8 cellular contexts compared by ENCODE assay signal in the genomic region with DNA sequence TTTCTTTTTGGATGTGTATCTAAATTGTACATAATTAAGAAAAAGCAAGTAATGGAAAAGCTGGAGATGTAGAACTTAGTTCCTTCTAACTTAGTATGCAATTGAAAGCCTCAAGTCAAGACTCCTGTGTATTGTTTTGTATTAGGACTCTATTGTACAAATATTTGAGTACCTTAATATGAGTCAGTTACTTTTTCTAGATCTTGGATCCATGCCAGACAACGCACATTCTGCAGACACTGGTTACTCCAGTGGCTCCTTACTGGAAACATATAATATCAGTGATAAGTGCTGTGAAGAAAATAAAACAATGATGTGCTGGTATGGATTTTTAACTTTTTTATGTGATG. TPM values are rescaled to one million over a fixed set of nuclear protein-coding genes. Genes with fewer than 3 reads are reported as not detected.
A peak's percentile ranks its signal among the peaks of the same experiment; 100 is the strongest.
DNase-seq lines count a peak whose midpoint lies in the region; ATAC-seq and TF ChIP-seq lines count a peak whose summit lies in the region.

No MANE protein-coding gene starts in this region.

- H3K4me3 Mint-ChIP-seq in T-helper 1 cell treated with Interleukin-12 subunit alpha and Interleukin-12 subunit beta and Interleukin-4 antibody, amounts not matched to agents 30 μg/mL and 1 μg/mL, for 36 hours = peak overlapping the region; percentile 98
- H3K4me3 Mint-ChIP-seq in endothelial cell (ENCODE audit: unreplicated experiment) = peak overlapping the region; percentile 95
- H3K4me3 Mint-ChIP-seq in osteocyte (ENCODE audit: unreplicated experiment) = peak overlapping the region; percentile 90

- no peaks in the 10 kb centered on the region for H3K27me3 Mint-ChIP-seq in T-helper 1 cell treated with Interleukin-12 subunit alpha and Interleukin-12 subunit beta and Interleukin-4 antibody, amounts not matched to agents 30 μg/mL and 1 μg/mL, for 36 hours (ENCODE audit: low read depth)
- H3K27me3 Mint-ChIP-seq in endothelial cell (ENCODE audit: unreplicated experiment) (peaks cover 9% of the 10 kb centered on the region), osteocyte (ENCODE audit: unreplicated experiment) (no peaks in the 10 kb centered on the region)

- peaks cover 28% of the 10 kb centered on the region for H3K4me1 Mint-ChIP-seq in T-helper 1 cell treated with Interleukin-12 subunit alpha and Interleukin-12 subunit beta and Interleukin-4 antibody, amounts not matched to agents 30 μg/mL and 1 μg/mL, for 36 hours (ENCODE audit: low read depth)
- H3K4me1 Mint-ChIP-seq in endothelial cell (ENCODE audit: unreplicated experiment) (peaks cover 19% of the 10 kb centered on the region), osteocyte (ENCODE audit: unreplicated experiment) (peaks cover 49% of the 10 kb centered on the region)

- no peaks in the 10 kb centered on the region for H3K9me3 Mint-ChIP-seq in T-helper 1 cell treated with Interleukin-12 subunit alpha and Interleukin-12 subunit beta and Interleukin-4 antibody, amounts not matched to agents 30 μg/mL and 1 μg/mL, for 36 hours
- H3K9me3 Mint-ChIP-seq in endothelial cell (ENCODE audit: unreplicated experiment) = no peaks in the 10 kb centered on the region
- H3K9me3 Mint-ChIP-seq in osteocyte (ENCODE audit: unreplicated experiment) = no peaks in the 10 kb centered on the region

- peak; percentile 6 for DNase-seq in DMS 273 treated with DMSO at 0.1 percent for 48 hours (lab: John Stamatoyannopoulos, UW)
- peak; percentile 31 for DNase-seq in HuH-7.5 (ENCODE audit: low spot score)
- no peak for DNase-seq in endothelial cell (ENCODE audit: low spot score)
- DNase-seq in osteocyte (ENCODE audit: extremely low spot score, unreplicated experiment) = no peak
- no peak for DNase-seq in nucleus accumbens (lab: John Stamatoyannopoulos, UW)

- ATAC-seq in GM18867 (IDR thresholded peaks at IDR 0.05; ENCODE audit: unreplicated experiment) (no peak), HG02870 (IDR thresholded peaks at IDR 0.05; ENCODE audit: unreplicated experiment) (no peak)

- H3K27ac Mint-ChIP-seq in T-helper 1 cell treated with Interleukin-12 subunit alpha and Interleukin-12 subunit beta and Interleukin-4 antibody, amounts not matched to agents 30 μg/mL and 1 μg/mL, for 36 hours = peak overlapping the region; percentile 98
- H3K27ac Mint-ChIP-seq in endothelial cell (ENCODE audit: unreplicated experiment) (no peak overlapping the region), osteocyte (ENCODE audit: unreplicated experiment) (peak overlapping the region; percentile 96)

- TF ChIP-seq CTCF in endothelial cell (IDR thresholded peaks at IDR 0.05; ENCODE audit: unreplicated experiment) = no peak
- TF ChIP-seq CTCF in osteocyte (IDR thresholded peaks at IDR 0.05) = no peak

- peaks cover 32% of the 10 kb centered on the region for H3K36me3 Mint-ChIP-seq in T-helper 1 cell treated with Interleukin-12 subunit alpha and Interleukin-12 subunit beta and Interleukin-4 antibody, amounts not matched to agents 30 μg/mL and 1 μg/mL, for 36 hours (ENCODE audit: low read depth)
- H3K36me3 Mint-ChIP-seq in endothelial cell (ENCODE audit: low read depth, unreplicated experiment) (peaks cover 10% of the 10 kb centered on the region), osteocyte (ENCODE audit: unreplicated experiment) (no peaks in the 10 kb centered on the region)

RNA-seq across cellular contexts. Expression of a gene that starts 1.5 kb away (rescaled TPM):
- total RNA-seq in endothelial cell (ENCODE audit: unreplicated experiment) = 62.0 TPM
- total RNA-seq in osteocyte = 37.4 and 40.0 TPM in 2 replicates

Comparison
In these comparisons a context has a peak if more than half of its experiments do, and no peak if none do; other contexts are left out.
1. DNase-seq: peak in DMS 273 treated with DMSO at 0.1 percent for 48 hours (single experiment) and HuH-7.5 (single experiment); none in endothelial cell (single experiment), osteocyte (single experiment) and nucleus accumbens (0 of 56).
2. Peak in every context shown above with its lines, with median percentiles within 50 percentile points of each other: H3K4me3 Mint-ChIP-seq.